ENCODE assay signal across 25 cellular contexts in genomic region chr11:57618438-57618837, GRCh38. TPM values are rescaled to one million over a fixed set of nuclear protein-coding genes. Genes with fewer than 3 reads are reported as not detected.
"Had no signal": no experiment of that assay in that cellular context is flagged by ENCODE, and none has a peak within 500 bp of the region (broad histone marks: within the 10 kb centered on the region; RNA-seq: fewer than 3 reads in every experiment).

No MANE protein-coding gene starts in this region.

- H3K4me2 ChIP-seq: KMS-11, PC-9 had no signal

- DNase-seq: Kasumi-1, MG63, NCI-H1092 treated with DMSO at 0.1 percent for 48 hours, NCI-H1436, NCI-H187, NCI-H2029, NCI-H2081 treated with DMSO at 0.1 percent for 48 hours, NCI-H2171, NCI-H226, NCI-H446, NCI-H510A, NCI-H524 treated with DMSO at 0.1 percent for 48 hours, NCI-H69, NCI-H774, PC-9, Peyer's patch, SHP77 treated with DMSO at 0.1 percent for 48 hours, SJCRH30 had no signal

- ATAC-seq: K562, Right ventricle myocardium inferior, SK-N-SH treated with all-trans-retinoic acid at 6 μM for 48 hours had no signal

- H3K27me3 ChIP-seq: Peyer's patch, SJCRH30 had no signal

- H3K27ac ChIP-seq: KMS-11, PC-9, Peyer's patch, SJCRH30 had no signal

- H2AFZ ChIP-seq: PC-9 had no signal

- H3K36me3 ChIP-seq: MG63, SJCRH30 had no signal

- H3K4me1 ChIP-seq: Peyer's patch, SJCRH30 had no signal

- FAIRE-seq: K562 had no signal

- H3K4me3 ChIP-seq: K562, MG63, PC-9, Peyer's patch, SJCRH30 had no signal

- H3K9ac ChIP-seq: KMS-11 had no signal

RNA-seq across cellular contexts. Expression of gene SERPING1, which starts 21.0 kb away (rescaled TPM):
- total RNA-seq: HT1080, OCI-LY7 had no signal

RNA-seq across cellular contexts. Expression of gene YPEL4, which starts 31.3 kb away (rescaled TPM):
- polyA plus RNA-seq: IgD-negative memory B cell had no signal
